In genomic region chr13:94209110-94209509, GRCh38 we compare ENCODE assay signal across 23 cellular contexts.
A peak's percentile ranks its signal among the peaks of the same experiment; 100 is the strongest.
DNase-seq lines count a peak whose midpoint lies in the region; ATAC-seq, FAIRE-seq and TF ChIP-seq lines count a peak whose summit lies in the region.
"Had no signal": no experiment of that assay in that cellular context is flagged by ENCODE, and none has a peak within 500 bp of the region (broad histone marks: within the 10 kb centered on the region; RNA-seq: fewer than 3 reads in every experiment).

No MANE protein-coding gene starts in this region.

- H3K4me1 ChIP-seq in A673 (ENCODE audit: insufficient read depth, low read length, poor library complexity, severe bottlenecking) (peaks cover 23% of the 10 kb centered on the region), endocrine pancreas (ENCODE audit: control insufficient read depth, insufficient read depth, low read length) (peaks cover 5% of the 10 kb centered on the region), mucosa of descending colon (ENCODE audit: low read depth) (no peaks in the 10 kb centered on the region)

- H3K4me1 Mint-ChIP-seq in activated CD4-positive, alpha-beta T cell treated with anti-CD3 and anti-CD28 coated beads for 36 hours, result peaks cover 3% of the 10 kb centered on the region
- H3K4me1 Mint-ChIP-seq: memory B cell, natural killer cell had no signal

- no peaks in the 10 kb centered on the region for H3K36me3 Mint-ChIP-seq in activated CD4-positive, alpha-beta T cell treated with anti-CD3 and anti-CD28 coated beads for 36 hours (ENCODE audit: low read depth)
- H3K36me3 Mint-ChIP-seq: memory B cell, natural killer cell had no signal

- CTCF ChIA-PET in A673 (lab: Charles Lee), result no interaction called here
- CTCF ChIA-PET in activated CD4-positive, alpha-beta T cell treated with anti-CD3 and anti-CD28 coated beads for 36 hours (lab: Charles Lee), result interaction anchor here (0.6 kb wide), 1 partner anchor 173 kb away, joined by 3 read pairs; no protein-coding TSS in a partner anchor

- H3K27me3 ChIP-seq in A673 (replicated peaks; ENCODE audit: insufficient read depth, low read depth, low read length, poor library complexity), result no peaks in the 10 kb centered on the region
- H3K27me3 ChIP-seq in endocrine pancreas (ENCODE audit: control insufficient read depth, insufficient read depth, low read length), result no peaks in the 10 kb centered on the region
- no peaks in the 10 kb centered on the region for H3K27me3 ChIP-seq in MG63

- TF ChIP-seq POLR2A in H54 (IDR thresholded peaks at IDR 0.05; ENCODE audit: low read depth, low read length), result no peak

- intact Hi-C loops in A673 (cut with micrococcal nuclease; ENCODE audit: unreplicated experiment) (no loop called here), mucosa of descending colon (cut with DNase I, micrococcal nuclease) (no loop called here)
- intact Hi-C loops in activated CD4-positive, alpha-beta T cell treated with anti-CD3 and anti-CD28 coated beads for 36 hours (cut with DNase I, micrococcal nuclease), result no loop called here

- TF ChIP-seq CTCF in A673 (conservative IDR thresholded peaks at IDR 0.05; ENCODE audit: low read depth, low read length), result no peak
- no peak for TF ChIP-seq CTCF in mucosa of descending colon (IDR thresholded peaks at IDR 0.05)

- POLR2A ChIA-PET in A673 (lab: Charles Lee; ENCODE audit: low non-redundant PET), result no interaction called here
- POLR2A ChIA-PET in activated CD4-positive, alpha-beta T cell treated with anti-CD3 and anti-CD28 coated beads for 36 hours (lab: Charles Lee), result no interaction called here

- no peaks in the 10 kb centered on the region for H3K36me3 ChIP-seq in A673 (ENCODE audit: insufficient read depth, low read length, poor library complexity, severe bottlenecking)
- no peaks in the 10 kb centered on the region for H3K36me3 ChIP-seq in endocrine pancreas (ENCODE audit: control insufficient read depth, insufficient read depth, low read length)
- H3K36me3 ChIP-seq in MG63, result no peaks in the 10 kb centered on the region
- no peaks in the 10 kb centered on the region for H3K36me3 ChIP-seq in mucosa of descending colon (ENCODE audit: low read depth)

- no peak overlapping the region for H3K27ac Mint-ChIP-seq in activated CD4-positive, alpha-beta T cell treated with anti-CD3 and anti-CD28 coated beads for 36 hours
- H3K27ac Mint-ChIP-seq: activated naive CD8-positive, alpha-beta T cell treated with anti-CD3 and anti-CD28 coated beads, Interleukin-2, amount 50 U/mL, for 24 hours; activated T-helper 2 cell treated with anti-CD3 and anti-CD28 coated beads, Interferon-gamma antibody, Interleukin-2, Interleukin-4, amounts not matched to agents 10 μg/mL and 5 μg/mL and 100 μg/mL, durations not matched to agents 14 hours and 24 hours and 36 hours; HFFc6; memory B cell; natural killer cell had no signal

- no peaks in the 10 kb centered on the region for H3K27me3 Mint-ChIP-seq in activated CD4-positive, alpha-beta T cell treated with anti-CD3 and anti-CD28 coated beads for 36 hours
- H3K27me3 Mint-ChIP-seq: activated naive CD8-positive, alpha-beta T cell treated with anti-CD3 and anti-CD28 coated beads, Interleukin-2, amount 50 U/mL, for 24 hours; memory B cell had no signal

- H3K9ac ChIP-seq in endocrine pancreas (ENCODE audit: control insufficient read depth, insufficient read depth, low read length), result no peak overlapping the region
- H3K9ac ChIP-seq: SK-N-SH had no signal

- ATAC-seq in activated CD4-positive, alpha-beta T cell treated with anti-CD3 and anti-CD28 coated beads for 36 hours, result no peak
- no peak for ATAC-seq in mucosa of descending colon
- ATAC-seq: activated naive CD8-positive, alpha-beta T cell treated with anti-CD3 and anti-CD28 coated beads, Interleukin-2, amount 50 U/mL, for 24 hours; GM12878; natural killer cell had no signal

- H3K9me3 Mint-ChIP-seq in activated CD4-positive, alpha-beta T cell treated with anti-CD3 and anti-CD28 coated beads for 36 hours (ENCODE audit: low read depth), result no peaks in the 10 kb centered on the region
- H3K9me3 Mint-ChIP-seq: activated naive CD8-positive, alpha-beta T cell treated with anti-CD3 and anti-CD28 coated beads, Interleukin-2, amount 50 U/mL, for 24 hours; activated T-helper 2 cell treated with anti-CD3 and anti-CD28 coated beads, Interferon-gamma antibody, Interleukin-2, Interleukin-4, amounts not matched to agents 10 μg/mL and 5 μg/mL and 100 μg/mL, durations not matched to agents 14 hours and 24 hours and 36 hours; HFFc6; memory B cell; natural killer cell had no signal

- H3K27ac ChIP-seq in A673 (ENCODE audit: low read depth, low read length, poor library complexity, severe bottlenecking), result no peak overlapping the region

- no TSS peak for BruUV-seq in A673 (replicated peaks; lab: Mats Ljungman, UMichigan)

- no peak overlapping the region for H3K4me3 ChIP-seq in A673 (ENCODE audit: low read depth, low read length, poor library complexity, severe bottlenecking)
- H3K4me3 ChIP-seq in endocrine pancreas (ENCODE audit: control insufficient read depth, insufficient read depth, low read length), result peak overlapping the region; percentile 27
- no peak overlapping the region for H3K4me3 ChIP-seq in MG63
- no peak overlapping the region for H3K4me3 ChIP-seq in mucosa of descending colon
- H3K4me3 ChIP-seq: GM12878 had no signal

- no peak overlapping the region for H3K4me3 Mint-ChIP-seq in activated CD4-positive, alpha-beta T cell treated with anti-CD3 and anti-CD28 coated beads for 36 hours
- H3K4me3 Mint-ChIP-seq: activated naive CD8-positive, alpha-beta T cell treated with anti-CD3 and anti-CD28 coated beads, Interleukin-2, amount 50 U/mL, for 24 hours; HFFc6; memory B cell; natural killer cell had no signal

- DNase-seq in A673 (ENCODE audit: low spot score) (peak; percentile 57), H54 (ENCODE audit: insufficient read length, low spot score) (no peak), NCI-H526 treated with DMSO at 0.1 percent for 48 hours (lab: John Stamatoyannopoulos, UW) (peak; percentile 69), MG63 (no peak), mucosa of descending colon (no peak), mesenteric fat pad (ENCODE audit: low spot score) (no peak)
- no peak for DNase-seq in activated CD4-positive, alpha-beta T cell treated with anti-CD3 and anti-CD28 coated beads for 36 hours
- DNase-seq: activated naive CD8-positive, alpha-beta T cell treated with anti-CD3 and anti-CD28 coated beads, Interleukin-2, amount 50 U/mL, for 24 hours; caudate nucleus; HFFc6; natural killer cell; NCI-H2107; NCI-H774; posterior cingulate gyrus; SK-N-SH; small intestine; stimulated activated CD4-positive, alpha-beta T cell treated with anti-CD3 and anti-CD28 coated beads, Interleukin-4, amount 100 ng/mL, for 24 hours; T-helper 9 cell had no signal

- FAIRE-seq in H54 (lab: Jason Lieb, UNC), result peak; percentile 75
- FAIRE-seq: GM12878, keratinocyte, small intestine had no signal

- H3K9me3 ChIP-seq in A673 (ENCODE audit: low read depth, low read length, poor library complexity, severe bottlenecking) (no peaks in the 10 kb centered on the region), endocrine pancreas (ENCODE audit: control insufficient read depth, low read length) (no peaks in the 10 kb centered on the region), MG63 (no peaks in the 10 kb centered on the region), mucosa of descending colon (no peaks in the 10 kb centered on the region)
- H3K9me3 ChIP-seq: SK-N-SH had no signal

Comparison
In these comparisons a context has a peak if more than half of its experiments do, and no peak if none do; other contexts are left out.
1. DNase-seq: peak in A673 (single experiment) and NCI-H526 treated with DMSO at 0.1 percent for 48 hours (single experiment); none in H54 (single experiment), MG63 (single experiment), activated CD4-positive, alpha-beta T cell treated with anti-CD3 and anti-CD28 coated beads for 36 hours (single experiment), mucosa of descending colon (0 of 3) and mesenteric fat pad (single experiment).